Comparison of ENCODE assay signal across 9 cellular contexts in genomic region chr13:98450495-98451167, GRCh38.
A peak's percentile ranks its signal among the peaks of the same experiment; 100 is the strongest.
DNase-seq lines count a peak whose midpoint lies in the region; ATAC-seq and TF ChIP-seq lines count a peak whose summit lies in the region.
"Had no signal": no experiment of that assay in that cellular context is flagged by ENCODE, and none has a peak within 500 bp of the region (broad histone marks: within the 10 kb centered on the region; RNA-seq: fewer than 3 reads in every experiment).

No MANE protein-coding gene starts in this region.

- H3K36me3 Mint-ChIP-seq in activated CD4-positive, alpha-beta T cell treated with anti-CD3 and anti-CD28 coated beads for 36 hours (ENCODE audit: low read depth): peaks cover 41% of the 10 kb centered on the region

- no peak overlapping the region for H3K4me3 ChIP-seq in brain microvascular endothelial cell (ENCODE audit: low read depth, low read length)
- no peak overlapping the region for H3K4me3 ChIP-seq in thyroid gland (replicated peaks in 1 of 3)
- H3K4me3 ChIP-seq in colonic mucosa: no peak overlapping the region
- H3K4me3 ChIP-seq: left lung had no signal

- intact Hi-C loops in activated CD4-positive, alpha-beta T cell treated with anti-CD3 and anti-CD28 coated beads for 36 hours (cut with DNase I, micrococcal nuclease): no loop called here
- intact Hi-C loops in thyroid gland (cut with DNase I): no loop called here
- intact Hi-C loops in colonic mucosa (cut with DNase I): no loop called here

- no peak overlapping the region for H3K4me3 Mint-ChIP-seq in activated CD4-positive, alpha-beta T cell treated with anti-CD3 and anti-CD28 coated beads for 36 hours

- H3K27me3 Mint-ChIP-seq in activated CD4-positive, alpha-beta T cell treated with anti-CD3 and anti-CD28 coated beads for 36 hours: no peaks in the 10 kb centered on the region

- peak overlapping the region; percentile 68 for H3K27ac Mint-ChIP-seq in activated CD4-positive, alpha-beta T cell treated with anti-CD3 and anti-CD28 coated beads for 36 hours

- H3K27ac ChIP-seq in brain microvascular endothelial cell: peak overlapping the region; percentile 78
- H3K27ac ChIP-seq in thyroid gland: peak overlapping the region; percentile 41 to 95 (median 94)
- no peak overlapping the region for H3K27ac ChIP-seq in colonic mucosa
- H3K27ac ChIP-seq: left lung had no signal

- peak overlapping the region in 1 of 2 donors; percentile 1 for H3K9ac ChIP-seq in colonic mucosa (ENCODE audit: low read depth in 2 of 2, low read length in 2 of 2)

- in situ Hi-C loops in brain microvascular endothelial cell (cut with HindIII; ENCODE audit: low pct_ligation_motif_present, low sequenced_read_pairs): no loop called here

- TF ChIP-seq POLR2A in thyroid gland (IDR thresholded peaks at IDR 0.05): peak in 1 of 2 donors; percentile 26

- TF ChIP-seq CTCF in brain microvascular endothelial cell (IDR thresholded peaks at IDR 0.05; ENCODE audit: low read depth, low read length, missing control alignments) (no peak), thyroid gland (IDR thresholded peaks at IDR 0.05) (no peak), colonic mucosa (IDR thresholded peaks at IDR 0.05) (no peak)

- H3K4me1 ChIP-seq in thyroid gland (peaks cover 30 to 47% of the 10 kb centered on the region in 2 donors), colonic mucosa (no peaks in the 10 kb centered on the region)

- CTCF ChIA-PET in activated CD4-positive, alpha-beta T cell treated with anti-CD3 and anti-CD28 coated beads for 36 hours (lab: Charles Lee): interaction anchor here (0.5 to 2.4 kb wide), 11 partner anchors 14 to 595 kb away, joined by 3 to 11 read pairs (median 3); no protein-coding TSS in a partner anchor

- peaks cover 28% of the 10 kb centered on the region for H3K36me3 ChIP-seq in brain microvascular endothelial cell (replicated peaks)
- peaks cover 27 to 31% of the 10 kb centered on the region in 2 donors for H3K36me3 ChIP-seq in thyroid gland
- H3K36me3 ChIP-seq in colonic mucosa: peaks cover 9% of the 10 kb centered on the region

- POLR2A ChIA-PET in activated CD4-positive, alpha-beta T cell treated with anti-CD3 and anti-CD28 coated beads for 36 hours (lab: Charles Lee): no interaction called here

- ATAC-seq in activated CD4-positive, alpha-beta T cell treated with anti-CD3 and anti-CD28 coated beads for 36 hours: peak; percentile 76
- ATAC-seq in left lobe of liver: peak; percentile 44
- no peak for ATAC-seq in HG03108 (IDR thresholded peaks at IDR 0.05; ENCODE audit: unreplicated experiment)
- ATAC-seq in HG03039 (IDR thresholded peaks at IDR 0.05; ENCODE audit: unreplicated experiment): no peak
- ATAC-seq: left lung had no signal

- WGBS in thyroid gland, 2 donors: 55 to 66% methylated on average over 13 to 14 of the region's 14 CpGs

- peaks cover 22% of the 10 kb centered on the region for H3K4me1 Mint-ChIP-seq in activated CD4-positive, alpha-beta T cell treated with anti-CD3 and anti-CD28 coated beads for 36 hours

- H3K9me3 ChIP-seq in thyroid gland (no peaks in the 10 kb centered on the region), colonic mucosa (no peaks in the 10 kb centered on the region)
- H3K9me3 ChIP-seq: left lung had no signal

- H3K9me3 Mint-ChIP-seq in activated CD4-positive, alpha-beta T cell treated with anti-CD3 and anti-CD28 coated beads for 36 hours (ENCODE audit: low read depth): no peaks in the 10 kb centered on the region

- DNase-seq in activated CD4-positive, alpha-beta T cell treated with anti-CD3 and anti-CD28 coated beads for 36 hours: peak; percentile 56
- no peak for DNase-seq in activated CD4-positive, alpha-beta T cell treated with anti-CD3 and anti-CD28 coated beads, Interleukin-2, amount 50 U/mL, for 1 hour
- DNase-seq in brain microvascular endothelial cell (no peak), left lobe of liver (ENCODE audit: low spot score) (no peak), thyroid gland (peak; percentile 74 to 81), colonic mucosa (no peak)
- DNase-seq: left lung had no signal

- H3K27me3 ChIP-seq in brain microvascular endothelial cell (replicated peaks) (no peaks in the 10 kb centered on the region), thyroid gland (no peaks in the 10 kb centered on the region), colonic mucosa (no peaks in the 10 kb centered on the region)
- H3K27me3 ChIP-seq: left lung had no signal

Comparison
In these comparisons a context has a peak if more than half of its experiments do, and no peak if none do; other contexts are left out.
1. DNase-seq: peak in activated CD4-positive, alpha-beta T cell treated with anti-CD3 and anti-CD28 coated beads for 36 hours (single experiment) and thyroid gland (2 of 2); none in activated CD4-positive, alpha-beta T cell treated with anti-CD3 and anti-CD28 coated beads, Interleukin-2, amount 50 U/mL, for 1 hour (single experiment), brain microvascular endothelial cell (single experiment), left lobe of liver (single experiment) and colonic mucosa (single experiment).
2. ATAC-seq: peak in activated CD4-positive, alpha-beta T cell treated with anti-CD3 and anti-CD28 coated beads for 36 hours (single experiment) and left lobe of liver (single experiment); none in HG03108 (single experiment) and HG03039 (single experiment).